Comparison of ENCODE assay signal across 9 cellular contexts in genomic region chr11:83819936-83820549, GRCh38.
A peak's percentile ranks its signal among the peaks of the same experiment; 100 is the strongest.
DNase-seq lines count a peak whose midpoint lies in the region; ATAC-seq and TF ChIP-seq lines count a peak whose summit lies in the region.
"Had no signal": no experiment of that assay in that cellular context is flagged by ENCODE, and none has a peak within 500 bp of the region (broad histone marks: within the 10 kb centered on the region; RNA-seq: fewer than 3 reads in every experiment).

No MANE protein-coding gene starts in this region.

- intact Hi-C loops in sigmoid colon (cut with DNase I) = loop anchor here (1.0 to 10.0 kb wide), 3 partner anchors 528 to 1103 kb away; partner anchors contain the start of genes DDIAS and PRCP

- no peaks in the 10 kb centered on the region for H3K79me2 ChIP-seq in SU-DHL-6 (ENCODE audit: insufficient read depth, low read length)

- H3K27me3 ChIP-seq in SU-DHL-6 (ENCODE audit: low read length) (no peaks in the 10 kb centered on the region), sigmoid colon (no peaks in the 10 kb centered on the region)

- TF ChIP-seq POLR2A in sigmoid colon (IDR thresholded peaks at IDR 0.05) = no peak

- H3K9ac ChIP-seq in SU-DHL-6 (ENCODE audit: low read length) = no peak overlapping the region

- WGBS in sigmoid colon, 2 donors = 16 to 42% methylated on average over 2 of the region's 2 CpGs

- no peaks in the 10 kb centered on the region for H3K9me2 ChIP-seq in SU-DHL-6 (replicated peaks; ENCODE audit: insufficient read depth, low read length)

- no peaks in the 10 kb centered on the region for H4K20me1 ChIP-seq in SU-DHL-6 (ENCODE audit: low read depth, low read length)

- TF ChIP-seq CTCF in SU-DHL-6 (IDR thresholded peaks at IDR 0.05; ENCODE audit: insufficient read depth, low read length, poor library complexity, severe bottlenecking) (peak; percentile 26), sigmoid colon (IDR thresholded peaks at IDR 0.05) (peak in 3 of 4 experiments; percentile 44 to 56 (median 50))

- H2AFZ ChIP-seq in SU-DHL-6 (ENCODE audit: low read depth, low read length, severe bottlenecking) = no peak overlapping the region

- H3K4me2 ChIP-seq in SU-DHL-6 (ENCODE audit: low read depth, low read length, poor library complexity, severe bottlenecking) = no peak overlapping the region

- H3K4me1 ChIP-seq in sigmoid colon = no peaks in the 10 kb centered on the region

- H3K36me3 ChIP-seq in SU-DHL-6 (ENCODE audit: low read length) (no peaks in the 10 kb centered on the region), sigmoid colon (no peaks in the 10 kb centered on the region)

- no peaks in the 10 kb centered on the region for H3F3A ChIP-seq in SU-DHL-6 (ENCODE audit: insufficient read depth)

- TF ChIP-seq EP300 in sigmoid colon (IDR thresholded peaks at IDR 0.05) = no peak

- DNase-seq in AG08396 (ENCODE audit: low spot score) (peak; percentile 41), NCI-H1048 (lab: John Stamatoyannopoulos, UW) (peak; percentile 29), germinal center (ENCODE audit: low spot score) (peak; percentile 5), sigmoid colon (no peak), GM19240 (ENCODE audit: insufficient read length, low spot score) (no peak)

- H3K4me3 ChIP-seq in SU-DHL-6 (ENCODE audit: insufficient read depth, low read length, poor library complexity, severe bottlenecking) (no peak overlapping the region), sigmoid colon (no peak overlapping the region)

- ATAC-seq in GM18498 (IDR thresholded peaks at IDR 0.05; ENCODE audit: unreplicated experiment) (peak; percentile 44), HG03108 (IDR thresholded peaks at IDR 0.05; ENCODE audit: unreplicated experiment) (no peak)

- H3K9me3 ChIP-seq in SU-DHL-6 (ENCODE audit: insufficient read depth, low read length) = no peaks in the 10 kb centered on the region
- H3K9me3 ChIP-seq in sigmoid colon = no peaks in the 10 kb centered on the region

- H3K27ac ChIP-seq in SU-DHL-6 (ENCODE audit: low read depth, low read length) (no peak overlapping the region), sigmoid colon (no peak overlapping the region)
- H3K27ac ChIP-seq: epithelial cell of prostate had no signal

Comparison
In these comparisons a context has a peak if more than half of its experiments do, and no peak if none do; other contexts are left out.
1. DNase-seq: peak in AG08396 (single experiment), NCI-H1048 (single experiment) and germinal center (single experiment); none in sigmoid colon (single experiment) and GM19240 (single experiment).